ENCODE assay signal across 9 cellular contexts in the genomic region with DNA sequence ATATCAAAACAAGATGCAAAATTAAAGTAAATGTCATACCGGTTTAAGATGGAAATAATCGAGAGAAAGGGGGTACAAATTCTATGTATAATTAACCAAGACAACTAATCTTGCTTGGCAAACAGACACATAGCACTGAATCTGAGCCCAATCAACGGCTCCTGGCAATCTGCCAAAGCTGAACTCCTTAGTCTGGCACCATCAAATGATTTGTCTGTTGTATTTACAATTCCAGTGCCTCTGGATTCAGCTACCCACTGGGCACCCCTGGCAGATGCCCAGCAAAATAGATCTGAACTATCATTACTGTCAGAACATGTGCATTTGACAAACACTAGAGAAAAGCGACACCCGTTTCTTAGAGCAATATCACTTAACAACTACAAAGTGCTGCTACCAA. TPM values are rescaled to one million over a fixed set of nuclear protein-coding genes. Genes with fewer than 3 reads are reported as not detected.
A peak's percentile ranks its signal among the peaks of the same experiment; 100 is the strongest.
DNase-seq lines count a peak whose midpoint lies in the region; ATAC-seq, FAIRE-seq and TF ChIP-seq lines count a peak whose summit lies in the region.
"Had no signal": no experiment of that assay in that cellular context is flagged by ENCODE, and none has a peak within 500 bp of the region (broad histone marks: within the 10 kb centered on the region; RNA-seq: fewer than 3 reads in every experiment).

No MANE protein-coding gene starts in this region.

- DNase-seq in NCI-H2196 treated with DMSO at 0.1 percent for 48 hours (lab: John Stamatoyannopoulos, UW; ENCODE audit: unreplicated experiment) (peak; percentile 67), colonic mucosa (peak; percentile 65), small intestine (peak; percentile 74), AG08396 (ENCODE audit: low spot score) (no peak), endothelial cell (ENCODE audit: low spot score) (no peak)
- DNase-seq: brain microvascular endothelial cell had no signal

- H3K36me3 Mint-ChIP-seq in endothelial cell (ENCODE audit: low read depth, unreplicated experiment), result no peaks in the 10 kb centered on the region

- H3K27ac ChIP-seq in colonic mucosa, result no peak overlapping the region
- H3K27ac ChIP-seq in small intestine (ENCODE audit: low read depth in 1 of 2, low read length in 1 of 2), result peak overlapping the region; percentile 62 to 68
- H3K27ac ChIP-seq: brain microvascular endothelial cell, SJSA1 had no signal

- no peak overlapping the region for H3K9ac ChIP-seq in colonic mucosa (ENCODE audit: low read depth in 2 of 2, low read length in 2 of 2)

- no peaks in the 10 kb centered on the region for H3K27me3 ChIP-seq in colonic mucosa
- H3K27me3 ChIP-seq in small intestine (ENCODE audit: control insufficient read depth in 2 of 2, insufficient read depth in 2 of 2, low read length in 2 of 2), result no peaks in the 10 kb centered on the region
- H3K27me3 ChIP-seq: brain microvascular endothelial cell, SJSA1 had no signal

- no peaks in the 10 kb centered on the region for H3K27me3 Mint-ChIP-seq in endothelial cell (ENCODE audit: unreplicated experiment)

- H3K4me1 Mint-ChIP-seq in endothelial cell (ENCODE audit: unreplicated experiment), result peaks cover 9% of the 10 kb centered on the region

- H3K4me1 ChIP-seq in colonic mucosa, result no peaks in the 10 kb centered on the region
- H3K4me1 ChIP-seq in small intestine (ENCODE audit: control insufficient read depth in 2 of 2, insufficient read depth in 1 of 2, low read depth in 1 of 2, low read length in 1 of 2), result peaks cover 14 to 16% of the 10 kb centered on the region in 2 donors

- H3K4me3 ChIP-seq in colonic mucosa, result no peak overlapping the region
- H3K4me3 ChIP-seq in small intestine (ENCODE audit: low read depth in 1 of 2, low read length in 2 of 2), result no peak overlapping the region
- H3K4me3 ChIP-seq: SJSA1 had no signal

- 16 to 43% (median 25%) methylated on average over 5 of the region's 5 CpGs for WGBS in small intestine, 3 donors

- no peak for TF ChIP-seq RAD21 in Ishikawa (IDR thresholded peaks at IDR 0.05; ENCODE audit: low read depth)

- intact Hi-C loops in colonic mucosa (cut with DNase I), result no loop called here

- no peak overlapping the region for H3K4me3 Mint-ChIP-seq in endothelial cell (ENCODE audit: unreplicated experiment)

- TF ChIP-seq CTCF in colonic mucosa (IDR thresholded peaks at IDR 0.05) (no peak), endothelial cell (IDR thresholded peaks at IDR 0.05; ENCODE audit: unreplicated experiment) (no peak)

- H3K27ac Mint-ChIP-seq in endothelial cell (ENCODE audit: unreplicated experiment), result no peak overlapping the region

- TF ChIP-seq EP300 in Ishikawa (IDR thresholded peaks at IDR 0.05; ENCODE audit: borderline replicate concordance), result no peak

- ATAC-seq in GM18511 (IDR thresholded peaks at IDR 0.05; ENCODE audit: unreplicated experiment), result no peak

- H3K36me3 ChIP-seq in colonic mucosa (no peaks in the 10 kb centered on the region), small intestine (ENCODE audit: control insufficient read depth in 2 of 2, insufficient read depth in 2 of 2, low read length in 2 of 2) (no peaks in the 10 kb centered on the region)
- H3K36me3 ChIP-seq: brain microvascular endothelial cell, SJSA1 had no signal

- no peaks in the 10 kb centered on the region for H3K9me3 Mint-ChIP-seq in endothelial cell (ENCODE audit: unreplicated experiment)

- no peak for FAIRE-seq in small intestine (lab: Jason Lieb, UNC)

- no peaks in the 10 kb centered on the region for H3K9me3 ChIP-seq in colonic mucosa
- H3K9me3 ChIP-seq in small intestine (ENCODE audit: control insufficient read depth, low read depth), result no peaks in the 10 kb centered on the region
- H3K9me3 ChIP-seq: SJSA1 had no signal

TF ChIP-seq in Ishikawa, 13 proteins besides CTCF, POLR2A, EP300 and RAD21:
- TF ChIP-seq CEBPB (IDR thresholded peaks at IDR 0.05) (no peak), YY1 (IDR thresholded peaks at IDR 0.05; ENCODE audit: low read depth) (no peak), NFIC (IDR thresholded peaks at IDR 0.05) (peak; percentile 69), ZBTB7A (IDR thresholded peaks at IDR 0.05; ENCODE audit: low read depth) (no peak)

RNA-seq across cellular contexts. Expression of a gene that starts 7.8 kb away (rescaled TPM):
- total RNA-seq in colonic mucosa (100 to 1,000 TPM in 1 of 2 donors, 10 to 100 TPM in 1; 86.3 to 292 TPM), endothelial cell (ENCODE audit: unreplicated experiment) (14.2 TPM)
- 10 to 100 TPM; 17.6 to 40.5 (median 33.3) TPM for polyA plus RNA-seq in small intestine

Comparison
In these comparisons a context has a peak if more than half of its experiments do, and no peak if none do; other contexts are left out.
1. DNase-seq: peak in NCI-H2196 treated with DMSO at 0.1 percent for 48 hours (single experiment), colonic mucosa (single experiment) and small intestine (single experiment); none in AG08396 (single experiment) and endothelial cell (single experiment).